9 cellular contexts compared by ENCODE assay signal in the genomic region with DNA sequence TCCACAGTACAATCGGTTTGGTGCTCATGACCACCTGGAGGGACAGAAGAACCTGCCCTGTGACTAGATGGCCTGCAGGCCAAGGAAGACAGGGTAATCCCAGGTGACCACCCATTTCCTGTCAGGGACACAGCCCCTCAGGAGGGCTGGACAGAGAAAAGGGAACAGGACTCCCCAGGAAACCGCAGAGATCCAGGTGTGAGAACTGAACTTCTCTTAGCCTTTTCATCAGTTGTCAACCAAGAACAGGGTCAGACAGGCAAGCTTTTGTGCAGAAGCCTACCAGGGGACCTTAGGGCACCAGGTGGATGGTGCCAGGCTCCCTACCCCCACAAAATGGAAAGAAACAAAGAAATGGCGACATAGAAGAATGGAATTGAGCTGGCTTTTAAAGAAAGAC.
A peak's percentile ranks its signal among the peaks of the same experiment; 100 is the strongest.
DNase-seq lines count a peak whose midpoint lies in the region; ATAC-seq and TF ChIP-seq lines count a peak whose summit lies in the region.
"Had no signal": no experiment of that assay in that cellular context is flagged by ENCODE, and none has a peak within 500 bp of the region (broad histone marks: within the 10 kb centered on the region; RNA-seq: fewer than 3 reads in every experiment).

No MANE protein-coding gene starts in this region.

- H3K4me1 Mint-ChIP-seq in CD4-positive, alpha-beta memory T cell: peaks cover 47 to 89% (median 70%) of the 10 kb centered on the region in 4 donors

- TF ChIP-seq CTCF in KMS-11 (conservative IDR thresholded peaks at IDR 0.05; ENCODE audit: low read depth, low read length) (no peak), coronary artery (IDR thresholded peaks at IDR 0.05) (no peak), parathyroid adenoma (IDR thresholded peaks at IDR 0.05) (no peak)

- peak overlapping the region in 7 of 8 donors; percentile 55 to 98 (median 96) for H3K4me3 Mint-ChIP-seq in CD4-positive, alpha-beta memory T cell

- no peaks in the 10 kb centered on the region for H3K36me3 ChIP-seq in CD4-positive, alpha-beta memory T cell (ENCODE audit: insufficient read depth, low read length)
- H3K36me3 ChIP-seq in KMS-11 (ENCODE audit: insufficient read depth): no peaks in the 10 kb centered on the region
- no peaks in the 10 kb centered on the region for H3K36me3 ChIP-seq in parathyroid adenoma (ENCODE audit: control insufficient read depth, insufficient read depth, low read length)
- H3K36me3 ChIP-seq: right lobe of liver had no signal

- peaks cover 77% of the 10 kb centered on the region for H3K4me1 ChIP-seq in CD4-positive, alpha-beta memory T cell (ENCODE audit: insufficient read depth, low read length)
- H3K4me1 ChIP-seq in KMS-11 (ENCODE audit: low read depth, poor library complexity, severe bottlenecking) (peaks cover 67% of the 10 kb centered on the region), parathyroid adenoma (peaks cover 30% of the 10 kb centered on the region)

- H3K9ac ChIP-seq in KMS-11 (no peak overlapping the region), parathyroid adenoma (no peak overlapping the region)

- POLR2A ChIA-PET in CD4-positive, alpha-beta memory T cell (lab: Charles Lee; ENCODE audit: partially characterized antibody): interaction anchor here (0.9 to 6.2 kb wide), 9 partner anchors 7 to 130 kb away, joined by 3 to 109 read pairs (median 14); no protein-coding TSS in a partner anchor

- intact Hi-C loops in CD4-positive, alpha-beta memory T cell (cut with micrococcal nuclease): loop anchor here (5.0 to 10.0 kb wide), 4 partner anchors 114 to 754 kb away; no protein-coding TSS in a partner anchor
- intact Hi-C loops in posterior vena cava (cut with DNase I): no loop called here

- ATAC-seq in HG03469 (IDR thresholded peaks at IDR 0.05; ENCODE audit: unreplicated experiment): no peak
- ATAC-seq in HG02763 (IDR thresholded peaks at IDR 0.05; ENCODE audit: unreplicated experiment): no peak

- peak overlapping the region; percentile 96 for H3K4me2 ChIP-seq in KMS-11
- no peak overlapping the region for H3K4me2 ChIP-seq in parathyroid adenoma (ENCODE audit: low read length)

- no peak overlapping the region for H2AFZ ChIP-seq in KMS-11 (ENCODE audit: low read depth)
- peak overlapping the region; percentile 26 for H2AFZ ChIP-seq in parathyroid adenoma

- H3K4me3 ChIP-seq in CD4-positive, alpha-beta memory T cell (ENCODE audit: low read length in 2 of 2): no peak overlapping the region
- no peak overlapping the region for H3K4me3 ChIP-seq in KMS-11 (IDR thresholded peaks at IDR 0.05; ENCODE audit: insufficient read depth, low read depth, low read length)
- H3K4me3 ChIP-seq in coronary artery: no peak overlapping the region
- no peak overlapping the region for H3K4me3 ChIP-seq in parathyroid adenoma (ENCODE audit: low read depth, low read length)
- H3K4me3 ChIP-seq: right lobe of liver had no signal

- no peaks in the 10 kb centered on the region for H3K27me3 Mint-ChIP-seq in CD4-positive, alpha-beta memory T cell

- no peaks in the 10 kb centered on the region for H3K9me3 ChIP-seq in CD4-positive, alpha-beta memory T cell (ENCODE audit: control insufficient read depth in 1 of 2, low read length in 2 of 2)
- H3K9me3 ChIP-seq in parathyroid adenoma (ENCODE audit: control insufficient read depth, low read length): no peaks in the 10 kb centered on the region
- H3K9me3 ChIP-seq: right lobe of liver had no signal

- peaks cover 0 to 3% (median 0%) of the 10 kb centered on the region in 8 donors for H3K9me3 Mint-ChIP-seq in CD4-positive, alpha-beta memory T cell

- no peaks in the 10 kb centered on the region; the same call in 1 of the 2 replicates for H4K20me1 ChIP-seq in KMS-11 (ENCODE audit: insufficient read depth)

- no peak overlapping the region for H3K27ac ChIP-seq in CD4-positive, alpha-beta memory T cell (ENCODE audit: low read depth, low read length)
- H3K27ac ChIP-seq in KMS-11: 0 out of 2 replicates have a peak overlapping the region, but pooled peaks have one; percentile 12
- peak overlapping the region; percentile 75 to 80 for H3K27ac ChIP-seq in coronary artery
- peak overlapping the region; percentile 22 for H3K27ac ChIP-seq in parathyroid adenoma

- peaks cover 20% of the 10 kb centered on the region; the same call in 1 of the 2 replicates for H3K79me2 ChIP-seq in KMS-11 (ENCODE audit: insufficient read depth, low read depth)
- peaks cover 28% of the 10 kb centered on the region for H3K79me2 ChIP-seq in parathyroid adenoma

- CTCF ChIA-PET in CD4-positive, alpha-beta memory T cell (lab: Charles Lee; ENCODE audit: partially characterized antibody): interaction anchor here (0.9 to 11.6 kb wide), 6 partner anchors 20 to 614 kb away, joined by 3 to 196 read pairs (median 16); a partner anchor contains a TSS

- DNase-seq in CD4-positive, alpha-beta memory T cell: no peak
- peak; percentile 57 for DNase-seq in coronary artery (ENCODE audit: low spot score)
- DNase-seq in posterior vena cava (ENCODE audit: low spot score): no peak
- no peak for DNase-seq in putamen (ENCODE audit: low spot score)

- peaks cover 3 to 11% of the 10 kb centered on the region in 2 donors for H3K36me3 Mint-ChIP-seq in CD4-positive, alpha-beta memory T cell

- H3K27ac Mint-ChIP-seq in CD4-positive, alpha-beta memory T cell: peak overlapping the region; percentile 63 to 100 (median 95)

- H3K27me3 ChIP-seq in CD4-positive, alpha-beta memory T cell (ENCODE audit: insufficient read depth, low read length): no peaks in the 10 kb centered on the region
- H3K27me3 ChIP-seq in KMS-11 (ENCODE audit: insufficient read depth, low read depth) (no peaks in the 10 kb centered on the region), parathyroid adenoma (ENCODE audit: control insufficient read depth, insufficient read depth, low read length) (no peaks in the 10 kb centered on the region)
- H3K27me3 ChIP-seq: right lobe of liver had no signal
